In genomic region chr12:85182699-85183098, GRCh38 we compare ENCODE assay signal across 26 cellular contexts.
DNase-seq lines count a peak whose midpoint lies in the region; TF ChIP-seq lines count a peak whose summit lies in the region.
"Had no signal": no experiment of that assay in that cellular context is flagged by ENCODE, and none has a peak within 500 bp of the region (broad histone marks: within the 10 kb centered on the region; RNA-seq: fewer than 3 reads in every experiment).

No MANE protein-coding gene starts in this region.

- H3K36me3 ChIP-seq in brain microvascular endothelial cell (replicated peaks) (no peaks in the 10 kb centered on the region), spleen (no peaks in the 10 kb centered on the region), esophagus muscularis mucosa (no peaks in the 10 kb centered on the region)
- H3K36me3 ChIP-seq: left ventricle myocardium inferior, prostate gland, vagina had no signal

- DNase-seq in H4 (ENCODE audit: low spot score), result peak; percentile 65
- DNase-seq in brain microvascular endothelial cell, result peak; percentile 22
- DNase-seq in iris pigment epithelial cell (ENCODE audit: low read depth), result peak; percentile 4
- peak; percentile 96 for DNase-seq in renal cortical epithelial cell (ENCODE audit: low read depth)
- DNase-seq in spleen, result no peak
- DNase-seq in NCI-H2196 treated with DMSO at 0.1 percent for 48 hours (lab: John Stamatoyannopoulos, UW; ENCODE audit: unreplicated experiment), result no peak
- no peak for DNase-seq in esophagus muscularis mucosa (ENCODE audit: extremely low spot score)
- DNase-seq: activated CD8-positive, alpha-beta memory T cell treated with anti-CD3 and anti-CD28 coated beads for 24 hours; activated naive CD4-positive, alpha-beta T cell treated with Interleukin-2 at 50 U/mL for 16 hours; activated T-cell treated with anti-CD3 and anti-CD28 coated beads, Interleukin-2, amount 50 U/mL, for 4 hours; caudate nucleus; CD4-positive, alpha-beta memory T cell; DMS79 treated with DMSO at 0.1 percent for 48 hours; GM23248; left ventricle myocardium inferior; NCI-H1417; NCI-H2081 treated with DMSO at 0.1 percent for 48 hours; NCI-H446; PC-3; small intestine; stimulated activated CD4-positive, alpha-beta T cell treated with anti-CD3 and anti-CD28 coated beads, Interleukin-2, amount 100 ng/mL, for 48 hours; stimulated activated naive B cell treated with anti-CD40 and anti-IgM and Interleukin-4, amounts not matched to agents 10 μg/mL and 1 μg/mL and 100 μg/mL, for 72 hours; T-helper 1 cell had no signal

- no peaks in the 10 kb centered on the region for H3K9me3 ChIP-seq in spleen
- no peaks in the 10 kb centered on the region for H3K9me3 ChIP-seq in esophagus muscularis mucosa
- H3K9me3 ChIP-seq: left ventricle myocardium inferior, prostate gland, vagina had no signal

- H3K4me3 ChIP-seq in brain microvascular endothelial cell (ENCODE audit: low read depth, low read length), result no peak overlapping the region
- no peak overlapping the region for H3K4me3 ChIP-seq in spleen
- no peak overlapping the region for H3K4me3 ChIP-seq in esophagus muscularis mucosa
- H3K4me3 ChIP-seq: GM23248, left ventricle myocardium inferior, prostate gland, vagina had no signal

- in situ Hi-C loops in brain microvascular endothelial cell (cut with HindIII; ENCODE audit: low pct_ligation_motif_present, low sequenced_read_pairs), result no loop called here

- TF ChIP-seq EP300 in esophagus muscularis mucosa (IDR thresholded peaks at IDR 0.05), result no peak

- intact Hi-C loops in spleen (cut with DNase I; ENCODE audit: low total_unique reads) (no loop called here), esophagus muscularis mucosa (cut with DNase I) (no loop called here)

- H3K4me1 ChIP-seq in spleen, result no peaks in the 10 kb centered on the region
- peaks cover 0 to 13% (median 4%) of the 10 kb centered on the region in 4 donors for H3K4me1 ChIP-seq in esophagus muscularis mucosa
- H3K4me1 ChIP-seq: left ventricle myocardium inferior, prostate gland had no signal

- TF ChIP-seq CTCF in brain microvascular endothelial cell (IDR thresholded peaks at IDR 0.05; ENCODE audit: low read depth, low read length, missing control alignments) (no peak), spleen (IDR thresholded peaks at IDR 0.05 in 8 of 11, conservative IDR thresholded peaks at IDR 0.05 in 3 of 11) (no peak), esophagus muscularis mucosa (IDR thresholded peaks at IDR 0.05) (no peak)

- H3K27me3 ChIP-seq in brain microvascular endothelial cell (replicated peaks) (no peaks in the 10 kb centered on the region), spleen (replicated peaks in 1 of 7) (no peaks in the 10 kb centered on the region), esophagus muscularis mucosa (no peaks in the 10 kb centered on the region)
- H3K27me3 ChIP-seq: vagina had no signal

- 71 to 81% (median 78%) methylated on average over 4 of the region's 4 CpGs for WGBS in spleen, 5 donors
- 75% methylated on average over 4 of the region's 4 CpGs for WGBS in esophagus muscularis mucosa

- TF ChIP-seq POLR2A in spleen (IDR thresholded peaks at IDR 0.05) (no peak), esophagus muscularis mucosa (IDR thresholded peaks at IDR 0.05; ENCODE audit: low read depth) (no peak)

- no peak overlapping the region for H3K27ac ChIP-seq in brain microvascular endothelial cell
- H3K27ac ChIP-seq in spleen, result no peak overlapping the region
- no peak overlapping the region for H3K27ac ChIP-seq in esophagus muscularis mucosa (replicated peaks in 1 of 4)
- H3K27ac ChIP-seq: epithelial cell of prostate, GM23248, left ventricle myocardium inferior, prostate gland, vagina had no signal

Comparison
In these comparisons a context has a peak if more than half of its experiments do, and no peak if none do; other contexts are left out.
1. DNase-seq: peak in H4 (single experiment), brain microvascular endothelial cell (single experiment), iris pigment epithelial cell (single experiment) and renal cortical epithelial cell (single experiment); none in spleen (single experiment), NCI-H2196 treated with DMSO at 0.1 percent for 48 hours (single experiment) and esophagus muscularis mucosa (single experiment).